8 cellular contexts compared by ENCODE assay signal in the genomic region with DNA sequence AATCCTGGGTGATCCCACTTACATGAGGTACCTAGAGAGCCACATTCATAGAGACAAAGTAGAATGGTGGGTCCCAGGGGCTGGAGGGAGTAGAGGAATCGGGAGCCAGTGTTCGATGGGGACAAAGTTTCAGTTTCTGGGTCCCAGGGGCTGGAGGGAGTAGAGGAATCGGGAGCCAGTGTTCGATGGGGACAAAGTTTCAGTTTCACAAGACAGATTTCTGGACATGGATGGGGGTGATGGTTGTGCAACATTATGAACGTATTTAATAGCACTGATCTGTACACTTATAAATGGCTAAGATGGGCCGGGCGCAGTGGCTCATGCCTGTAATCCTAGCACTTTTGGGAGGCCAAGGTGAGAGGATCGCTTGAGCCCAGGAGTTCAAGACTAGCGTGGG. TPM values are rescaled to one million over a fixed set of nuclear protein-coding genes. Genes with fewer than 3 reads are reported as not detected.
DNase-seq lines count a peak whose midpoint lies in the region; ATAC-seq, FAIRE-seq and TF ChIP-seq lines count a peak whose summit lies in the region.
"Not testable (repeated sequence)": the region's sequence is repeated elsewhere in the genome, so short reads cannot be mapped to it uniquely, and the experiment has no call there.

No MANE protein-coding gene starts in this region.

- in situ Hi-C loops in gastrocnemius medialis (cut with MboI; ENCODE audit: low sequenced_read_pairs in 4 of 4) = loop anchor here in 1 of 4 donors (10.0 kb wide), 1 partner anchor 270 kb away; no protein-coding TSS in a partner anchor

- H3K4me1 Mint-ChIP-seq in activated T-cell treated with anti-CD3 and anti-CD28 coated beads, Interleukin-2, amount 50 U/mL, for 72 hours (ENCODE audit: low read depth) = peaks cover 32% of the 10 kb centered on the region
- peaks cover 23% of the 10 kb centered on the region for H3K4me1 Mint-ChIP-seq in memory B cell

- not testable (repeated sequence) for H3K4me3 ChIP-seq in A673 (ENCODE audit: low read depth, low read length, poor library complexity, severe bottlenecking); DOHH2 (ENCODE audit: low read length); bronchial epithelial cell (ENCODE audit: low read depth, low read length); left ventricle myocardium inferior; gastrocnemius medialis

- TF ChIP-seq CTCF in A673 (conservative IDR thresholded peaks at IDR 0.05; ENCODE audit: low read depth, low read length); DOHH2 (IDR thresholded peaks at IDR 0.05; ENCODE audit: low read depth, low read length, poor library complexity, severe bottlenecking); RWPE1 (conservative IDR thresholded peaks at IDR 0.05; ENCODE audit: low read depth); bronchial epithelial cell (IDR thresholded peaks at IDR 0.05; ENCODE audit: insufficient read depth, low read length, severe bottlenecking); left ventricle myocardium inferior (IDR thresholded peaks at IDR 0.05; ENCODE audit: borderline replicate concordance); gastrocnemius medialis (IDR thresholded peaks at IDR 0.05 in 4 of 5, conservative IDR thresholded peaks at IDR 0.05 in 1 of 5): not testable (repeated sequence)

- peak overlapping the region in 1 of 2 donors; percentile 20 for H3K4me3 Mint-ChIP-seq in activated T-cell treated with anti-CD3 and anti-CD28 coated beads, Interleukin-2, amount 50 U/mL, for 72 hours
- not testable (repeated sequence) for H3K4me3 Mint-ChIP-seq in memory B cell

- H3K4me2 ChIP-seq in DOHH2 (ENCODE audit: low read length) = peak overlapping the region; percentile 30

- not testable (repeated sequence) for DNase-seq in A673 (ENCODE audit: low spot score); RWPE1 (ENCODE audit: low spot score); activated T-cell treated with anti-CD3 and anti-CD28 coated beads, Interleukin-2, amount 50 U/mL, for 72 hours; bronchial epithelial cell (ENCODE audit: low read depth); left ventricle myocardium inferior; memory B cell (ENCODE audit: low spot score in 2 of 2); gastrocnemius medialis

- peaks cover 17% of the 10 kb centered on the region for H4K20me1 ChIP-seq in DOHH2 (ENCODE audit: control insufficient read depth, insufficient read depth, low read depth, low read length)

- H3K27me3 Mint-ChIP-seq in activated T-cell treated with anti-CD3 and anti-CD28 coated beads, Interleukin-2, amount 50 U/mL, for 72 hours (ENCODE audit: low read depth); memory B cell: not testable (repeated sequence)

- BruUV-seq in A673 (replicated peaks; lab: Mats Ljungman, UMichigan) = not testable (repeated sequence)

- not testable (repeated sequence) for H3K27me3 ChIP-seq in A673 (replicated peaks; ENCODE audit: insufficient read depth, low read depth, low read length, poor library complexity); DOHH2 (ENCODE audit: control insufficient read depth, low read length); bronchial epithelial cell (ENCODE audit: control insufficient read depth, insufficient read depth, low read length); left ventricle myocardium inferior (ENCODE audit: low read depth); gastrocnemius medialis

- H3K9me3 ChIP-seq in A673 (ENCODE audit: low read depth, low read length, poor library complexity, severe bottlenecking); DOHH2 (ENCODE audit: control insufficient read depth, insufficient read depth, low read length); left ventricle myocardium inferior (replicated peaks); gastrocnemius medialis: not testable (repeated sequence)

- not testable (repeated sequence) for TF ChIP-seq POLR2A in gastrocnemius medialis (IDR thresholded peaks at IDR 0.05)

- H3K27ac ChIP-seq in A673 (ENCODE audit: low read depth, low read length, poor library complexity, severe bottlenecking) = peak overlapping the region; percentile 42
- not testable (repeated sequence) for H3K27ac ChIP-seq in DOHH2 (ENCODE audit: low read depth, low read length)
- H3K27ac ChIP-seq in RWPE1 = peak overlapping the region; percentile 42
- peak overlapping the region; percentile 85 for H3K27ac ChIP-seq in left ventricle myocardium inferior (replicated peaks)
- peak overlapping the region; percentile 74 to 89 (median 82) for H3K27ac ChIP-seq in gastrocnemius medialis

- not testable (repeated sequence) for H3F3A ChIP-seq in DOHH2 (ENCODE audit: control insufficient read depth, insufficient read depth)

- H3K27ac Mint-ChIP-seq in activated T-cell treated with anti-CD3 and anti-CD28 coated beads, Interleukin-2, amount 50 U/mL, for 72 hours = peak overlapping the region; percentile 5
- peak overlapping the region; percentile 56 for H3K27ac Mint-ChIP-seq in memory B cell

- H3K36me3 ChIP-seq in A673 (ENCODE audit: insufficient read depth, low read length, poor library complexity, severe bottlenecking) (peaks cover 23% of the 10 kb centered on the region), DOHH2 (ENCODE audit: control insufficient read depth, low read length) (peaks cover 82% of the 10 kb centered on the region), bronchial epithelial cell (ENCODE audit: control insufficient read depth, insufficient read depth, low read length) (peaks cover 15% of the 10 kb centered on the region), left ventricle myocardium inferior (peaks cover 46% of the 10 kb centered on the region), gastrocnemius medialis (peaks cover 0 to 12% of the 10 kb centered on the region in 2 donors)

- intact Hi-C loops in A673 (cut with micrococcal nuclease; ENCODE audit: unreplicated experiment) (loop anchor here (5.0 kb wide), 1 partner anchor 273 kb away; no protein-coding TSS in a partner anchor), left ventricle myocardium inferior (cut with micrococcal nuclease) (loop anchor here (10.0 kb wide), 1 partner anchor 50 kb away; no protein-coding TSS in a partner anchor), gastrocnemius medialis (cut with DNase I; ENCODE audit: low total_unique reads) (loop anchor here (5.0 to 10.0 kb wide), 2 partner anchors 58 to 270 kb away; no protein-coding TSS in a partner anchor)

- H3K79me2 ChIP-seq in DOHH2 (ENCODE audit: control insufficient read depth, low read length) = peaks cover 81% of the 10 kb centered on the region

- not testable (repeated sequence) for H3K36me3 Mint-ChIP-seq in activated T-cell treated with anti-CD3 and anti-CD28 coated beads, Interleukin-2, amount 50 U/mL, for 72 hours (ENCODE audit: insufficient read depth in 2 of 2)
- peaks cover 15% of the 10 kb centered on the region for H3K36me3 Mint-ChIP-seq in memory B cell

- ATAC-seq in activated T-cell treated with anti-CD3 and anti-CD28 coated beads, Interleukin-2, amount 50 U/mL, for 72 hours (replicated peaks in 1 of 2); memory B cell (ENCODE audit: low read depth); gastrocnemius medialis: not testable (repeated sequence)

- peaks cover 10% of the 10 kb centered on the region for H3K4me1 ChIP-seq in A673 (ENCODE audit: insufficient read depth, low read length, poor library complexity, severe bottlenecking)
- H3K4me1 ChIP-seq in DOHH2 (ENCODE audit: control insufficient read depth, low read length) = peaks cover 54% of the 10 kb centered on the region
- peaks cover 76% of the 10 kb centered on the region for H3K4me1 ChIP-seq in left ventricle myocardium inferior
- peaks cover 35 to 44% of the 10 kb centered on the region in 2 donors for H3K4me1 ChIP-seq in gastrocnemius medialis

- CTCF ChIA-PET in A673 (lab: Charles Lee); RWPE1 (lab: Yijun Ruan, JAX): not testable (repeated sequence)

- not testable (repeated sequence) for H3K9me3 Mint-ChIP-seq in activated T-cell treated with anti-CD3 and anti-CD28 coated beads, Interleukin-2, amount 50 U/mL, for 72 hours; memory B cell

- FAIRE-seq in bronchial epithelial cell (lab: Jason Lieb, UNC) = peak; percentile 68

- H3K9me2 ChIP-seq in DOHH2 (replicated peaks; ENCODE audit: control insufficient read depth, low read length) = not testable (repeated sequence)

- POLR2A ChIA-PET in A673 (lab: Charles Lee; ENCODE audit: low non-redundant PET); RWPE1 (lab: Yijun Ruan, JAX; ENCODE audit: low non-redundant PET): not testable (repeated sequence)

RNA-seq across cellular contexts. Expression of gene SELENOO, which starts 4.2 kb away (rescaled TPM):
- total RNA-seq in A673 (2021) (39.2 and 41.3 TPM in 2 replicates), bronchial epithelial cell (20.8 and 25.7 TPM in 2 replicates), left ventricle myocardium inferior (15.0 TPM), gastrocnemius medialis (10 to 100 TPM; 26.4 to 54.9 (median 34.0) TPM)
- 10 to 100 TPM; 17.6 to 19.4 TPM for total RNA-seq in activated T-cell treated with anti-CD3 and anti-CD28 coated beads, Interleukin-2, amount 50 U/mL, for 72 hours

RNA-seq across cellular contexts. Expression of gene TRABD, which starts 19.3 kb away (rescaled TPM):
- 63.9 and 68.2 TPM in 2 replicates for total RNA-seq in A673 (2021)
- 100 to 1,000 TPM; 108 to 125 TPM for total RNA-seq in activated T-cell treated with anti-CD3 and anti-CD28 coated beads, Interleukin-2, amount 50 U/mL, for 72 hours
- 38.3 and 43.7 TPM in 2 replicates for total RNA-seq in bronchial epithelial cell
- 21.0 TPM for total RNA-seq in left ventricle myocardium inferior
- 10 to 100 TPM; 21.4 to 30.3 (median 24.5) TPM for total RNA-seq in gastrocnemius medialis

RNA-seq across cellular contexts. Expression of gene PANX2, which starts 34.5 kb away (rescaled TPM):
- total RNA-seq in A673 (2021) = 7.6 and 9.1 TPM in 2 replicates
- 1 to 10 TPM; 3.8 to 8.0 TPM for total RNA-seq in activated T-cell treated with anti-CD3 and anti-CD28 coated beads, Interleukin-2, amount 50 U/mL, for 72 hours
- 0.26 and 0.77 TPM in 2 replicates for total RNA-seq in bronchial epithelial cell
- total RNA-seq in left ventricle myocardium inferior = 0.58 TPM
- under 1 TPM in 2 of 4 donors, not detected in 2; 0.40 to 0.83 TPM for total RNA-seq in gastrocnemius medialis

RNA-seq across cellular contexts. Expression of gene TUBGCP6, which starts 39.8 kb away (rescaled TPM):
- total RNA-seq in A673 (2021) = 31.0 and 33.1 TPM in 2 replicates
- 10 to 100 TPM; 64.9 to 69.7 TPM for total RNA-seq in activated T-cell treated with anti-CD3 and anti-CD28 coated beads, Interleukin-2, amount 50 U/mL, for 72 hours
- total RNA-seq in bronchial epithelial cell = 18.2 TPM in 2 replicates
- total RNA-seq in left ventricle myocardium inferior = 18.3 TPM
- 10 to 100 TPM; 18.7 to 27.4 (median 19.2) TPM for total RNA-seq in gastrocnemius medialis

RNA-seq across cellular contexts. Expression of gene HDAC10, which starts 46.1 kb away (rescaled TPM):
- total RNA-seq in A673 (2021) (38.6 and 42.8 TPM in 2 replicates), bronchial epithelial cell (9.7 and 13.8 TPM in 2 replicates), left ventricle myocardium inferior (13.6 TPM), gastrocnemius medialis (10 to 100 TPM in 2 of 4 donors, 1 to 10 TPM in 2; 4.1 to 24.9 (median 8.6) TPM)
- total RNA-seq in activated T-cell treated with anti-CD3 and anti-CD28 coated beads, Interleukin-2, amount 50 U/mL, for 72 hours = 10 to 100 TPM; 52.1 to 57.4 TPM
